1 cellular context compared by ENCODE assay signal in genomic region chr5:170603101-170603500, GRCh38.
TF ChIP-seq lines count a peak whose summit lies in the region.

No MANE protein-coding gene starts in this region.

TF ChIP-seq in neural cell, 6 proteins besides CTCF, POLR2A, EP300 and RAD21 (continued from another document):
- TF ChIP-seq REST (IDR thresholded peaks at IDR 0.05; ENCODE audit: borderline replicate concordance) (no peak), POLR2AphosphoS5 (IDR thresholded peaks at IDR 0.05) (no peak), SMC3 (conservative IDR thresholded peaks at IDR 0.05; ENCODE audit: poor library complexity) (no peak)
